8 cellular contexts compared by ENCODE assay signal in genomic region chr6:46014511-46015118, GRCh38. TPM values are rescaled to one million over a fixed set of nuclear protein-coding genes. Genes with fewer than 3 reads are reported as not detected.
DNase-seq lines count a peak whose midpoint lies in the region; ATAC-seq, FAIRE-seq and TF ChIP-seq lines count a peak whose summit lies in the region.

No MANE protein-coding gene starts in this region.

- peak overlapping the region in 2 of 5 donors; percentile 60 to 64 for H3K9ac ChIP-seq in subcutaneous abdominal adipose tissue (ENCODE audit: low read length in 5 of 5)

- peak; percentile 16 for DNase-seq in NCI-H82 (lab: John Stamatoyannopoulos, UW)
- no peak for DNase-seq in NCI-H82 treated with DMSO at 0.1 percent for 48 hours (lab: John Stamatoyannopoulos, UW; ENCODE audit: unreplicated experiment)
- DNase-seq in ascending aorta (ENCODE audit: low spot score in 2 of 2) = no peak
- DNase-seq in right lobe of liver = no peak
- no peak for DNase-seq in D721Med (ENCODE audit: insufficient read length, low spot score)
- no peak for DNase-seq in foreskin melanocyte

- H3K4me1 ChIP-seq in ascending aorta (peaks cover 4 to 8% of the 10 kb centered on the region in 2 donors), right lobe of liver (peaks cover 0 to 3% (median 0%) of the 10 kb centered on the region in 4 donors), subcutaneous abdominal adipose tissue (ENCODE audit: control insufficient read depth in 5 of 5, insufficient read depth in 5 of 5, low read length in 5 of 5) (peaks cover 0 to 29% (median 16%) of the 10 kb centered on the region in 5 donors)

- no peak for TF ChIP-seq CTCF in ascending aorta (IDR thresholded peaks at IDR 0.05)
- no peak for TF ChIP-seq CTCF in right lobe of liver (IDR thresholded peaks at IDR 0.05)
- TF ChIP-seq CTCF in D721Med (IDR thresholded peaks at IDR 0.05; ENCODE audit: insufficient read depth, missing control alignments) = no peak

- FAIRE-seq in D721Med (lab: Jason Lieb, UNC) = no peak

- H3K9me3 ChIP-seq in ascending aorta = no peaks in the 10 kb centered on the region
- H3K9me3 ChIP-seq in right lobe of liver = no peaks in the 10 kb centered on the region
- H3K9me3 ChIP-seq in subcutaneous abdominal adipose tissue (ENCODE audit: control insufficient read depth in 5 of 5, low read length in 5 of 5) = peaks cover 0 to 3% (median 0%) of the 10 kb centered on the region in 5 donors

- TF ChIP-seq POLR2A in right lobe of liver (IDR thresholded peaks at IDR 0.05) = no peak

- intact Hi-C loops in ascending aorta (cut with DNase I) = no loop called here
- intact Hi-C loops in right lobe of liver (cut with DNase I) = no loop called here

- WGBS in right lobe of liver (ENCODE audit: insufficient coverage, low coverage, low lambda C conversion rate, missing lambda C conversion rate) = 32% methylated on average over 18 of the region's 21 CpGs

- H3K27ac ChIP-seq in ascending aorta (no peak overlapping the region), right lobe of liver (no peak overlapping the region), subcutaneous abdominal adipose tissue (ENCODE audit: low read depth, low read length) (peak overlapping the region; percentile 39)

- ATAC-seq in right lobe of liver (no peak), GM18511 (IDR thresholded peaks at IDR 0.05; ENCODE audit: unreplicated experiment) (no peak)

- peaks cover 9% of the 10 kb centered on the region for H3K27me3 ChIP-seq in ascending aorta
- H3K27me3 ChIP-seq in right lobe of liver = peaks cover 0 to 13% of the 10 kb centered on the region in 2 donors
- peaks cover 0 to 21% (median 11%) of the 10 kb centered on the region in 5 donors for H3K27me3 ChIP-seq in subcutaneous abdominal adipose tissue (ENCODE audit: control insufficient read depth in 5 of 5, insufficient read depth in 4 of 5, low read length in 5 of 5)

- H3K36me3 ChIP-seq in ascending aorta (no peaks in the 10 kb centered on the region), right lobe of liver (no peaks in the 10 kb centered on the region), subcutaneous abdominal adipose tissue (ENCODE audit: control insufficient read depth in 5 of 5, insufficient read depth in 5 of 5, low read length in 5 of 5) (no peaks in the 10 kb centered on the region)

- H3K4me3 ChIP-seq in ascending aorta = peak overlapping the region; percentile 55 to 56
- H3K4me3 ChIP-seq in right lobe of liver = peak overlapping the region; percentile 38 to 56 (median 47)
- H3K4me3 ChIP-seq in subcutaneous abdominal adipose tissue (ENCODE audit: low read depth in 1 of 5, low read length in 5 of 5) = peak overlapping the region; percentile 51 to 74 (median 64)

RNA-seq across cellular contexts. Expression of gene CLIC5, which starts 1.0 kb away (rescaled TPM):
- total RNA-seq in ascending aorta (7.6 TPM), right lobe of liver (under 1 TPM; 0.18 to 0.42 (median 0.29) TPM)
